Comparison of ENCODE assay signal across 27 cellular contexts in genomic region chr7:111174476-111174875, GRCh38.
"Had no signal": no experiment of that assay in that cellular context is flagged by ENCODE, and none has a peak within 500 bp of the region (broad histone marks: within the 10 kb centered on the region; RNA-seq: fewer than 3 reads in every experiment).

No MANE protein-coding gene starts in this region.

- DNase-seq: activated CD4-positive, alpha-beta T cell treated with anti-CD3 and anti-CD28 coated beads for 48 hours; activated CD4-positive, alpha-beta T cell treated with anti-CD3 and anti-CD28 coated beads, Interleukin-2, amount 50 U/mL, for 48 hours; activated CD8-positive, alpha-beta memory T cell treated with anti-CD3 and anti-CD28 coated beads for 24 hours; activated effector memory CD4-positive, alpha-beta T cell treated with Interleukin-2 at 50 U/mL for 16 hours; activated naive CD4-positive, alpha-beta T cell treated with anti-CD3 and anti-CD28 coated beads for 36 hours; activated naive CD8-positive, alpha-beta T cell treated with anti-CD3 and anti-CD28 coated beads for 36 hours; adrenal gland; aorta; body of pancreas; cerebellar nuclear complex; dorsolateral prefrontal cortex; effector memory CD4-positive, alpha-beta T cell; gastrocnemius medialis; glutamatergic neuron; kidney; left colon; mammary epithelial cell; naive B cell; nephron progenitor cell; right lobe of liver; stimulated activated CD4-positive, alpha-beta T cell treated with anti-CD3 and anti-CD28 coated beads, Interleukin-2, amount 100 ng/mL, for 48 hours; stimulated activated naive CD8-positive, alpha-beta T cell treated with anti-CD3 and anti-CD28 coated beads, Interleukin-15, Interleukin-2, amounts not matched to agents 100 U/mL and 50 U/mL, for 24 hours; trophoblast cell had no signal

- H3K9me3 Mint-ChIP-seq: activated naive CD4-positive, alpha-beta T cell treated with anti-CD3 and anti-CD28 coated beads for 36 hours; activated naive CD8-positive, alpha-beta T cell treated with anti-CD3 and anti-CD28 coated beads for 36 hours; T-helper 2 cell treated with Interferon-gamma antibody and Interleukin-4, amounts not matched to agents 5 μg/mL and 100 μg/mL, for 36 hours had no signal

- H3K27me3 Mint-ChIP-seq: activated naive CD8-positive, alpha-beta T cell treated with anti-CD3 and anti-CD28 coated beads for 36 hours; naive B cell had no signal

- H3K4me3 Mint-ChIP-seq: activated naive CD4-positive, alpha-beta T cell treated with anti-CD3 and anti-CD28 coated beads for 36 hours; activated naive CD8-positive, alpha-beta T cell treated with anti-CD3 and anti-CD28 coated beads for 36 hours; naive B cell; nephron progenitor cell; T-helper 2 cell treated with Interferon-gamma antibody and Interleukin-4, amounts not matched to agents 5 μg/mL and 100 μg/mL, for 36 hours had no signal

- H3K4me3 ChIP-seq: adrenal gland, body of pancreas, cardiac muscle cell, coronary artery, dorsolateral prefrontal cortex, gastrocnemius medialis, right lobe of liver, thoracic aorta had no signal

- H3K4me1 Mint-ChIP-seq: naive B cell had no signal

- H3K27ac Mint-ChIP-seq: activated naive CD4-positive, alpha-beta T cell treated with anti-CD3 and anti-CD28 coated beads for 36 hours; activated naive CD8-positive, alpha-beta T cell treated with anti-CD3 and anti-CD28 coated beads for 36 hours; naive B cell; nephron progenitor cell; T-helper 2 cell treated with Interferon-gamma antibody and Interleukin-4, amounts not matched to agents 5 μg/mL and 100 μg/mL, for 36 hours had no signal
